In the genomic region with DNA sequence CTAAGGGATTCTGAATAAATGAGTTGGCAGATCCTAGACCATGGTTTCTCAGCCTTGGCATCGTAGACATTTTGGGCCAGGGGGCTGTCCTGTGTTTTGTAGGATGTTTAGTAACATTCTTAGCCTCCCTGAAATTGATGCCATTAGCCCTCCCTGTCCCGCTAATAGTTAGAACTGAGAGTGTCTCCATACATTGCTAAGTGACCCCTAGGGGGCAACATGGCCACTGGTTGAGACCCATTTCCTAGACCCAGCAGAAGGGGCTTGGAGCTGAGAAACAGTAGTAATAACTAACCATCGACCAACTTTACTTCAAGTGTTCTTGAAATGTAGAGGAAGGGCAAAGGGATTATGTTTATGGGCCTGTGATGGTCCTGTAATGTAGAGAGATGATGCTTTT, we compare ENCODE assay signal across 1 cellular context.
TF ChIP-seq lines count a peak whose summit lies in the region.

No MANE protein-coding gene starts in this region.

TF ChIP-seq in GM12878, 131 proteins besides CTCF, POLR2A, EP300 and RAD21:
- TF ChIP-seq ZBTB33 (IDR thresholded peaks at IDR 0.05) (peak; percentile 71; the same call in 1 of the 2 replicates), RBBP5 (conservative IDR thresholded peaks at IDR 0.05) (no peak)
